27 cellular contexts compared by ENCODE assay signal in the genomic region with DNA sequence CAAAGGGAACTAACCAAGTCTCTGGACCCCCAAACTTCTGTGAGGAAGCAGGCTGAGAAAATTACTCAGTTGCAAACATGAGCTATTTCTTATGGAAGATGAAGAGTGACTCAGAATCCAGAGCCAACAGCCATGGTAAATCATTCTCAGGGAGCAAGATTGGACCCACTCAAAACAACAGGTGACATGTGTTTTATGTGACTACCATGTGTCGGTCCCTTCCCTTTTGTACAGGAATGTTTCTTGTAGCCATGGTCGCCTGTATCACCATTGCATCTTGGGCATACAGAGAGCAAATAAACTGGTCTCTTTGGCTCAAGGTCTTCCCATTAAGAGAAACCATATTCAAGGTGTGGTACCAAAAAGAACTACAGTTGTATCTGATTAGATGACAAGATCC.
"Had no signal": no experiment of that assay in that cellular context is flagged by ENCODE, and none has a peak within 500 bp of the region (broad histone marks: within the 10 kb centered on the region; RNA-seq: fewer than 3 reads in every experiment).

No MANE protein-coding gene starts in this region.

- ATAC-seq: effector memory CD8-positive, alpha-beta T cell; esophagus mucosa; gastrocnemius medialis; heart right ventricle; left cardiac atrium; left lung; left ventricle myocardium superior; mucosa of descending colon had no signal

- H3K9me3 ChIP-seq: colonic mucosa, esophagus squamous epithelium, gastrocnemius medialis, lower lobe of right lung, mucosa of descending colon had no signal

- H3K27ac ChIP-seq: colonic mucosa, epithelial cell of prostate, esophagus squamous epithelium, gastrocnemius medialis, heart right ventricle, left lung, lower lobe of right lung had no signal

- FAIRE-seq: endometrium, kidney had no signal

- H3K4me1 ChIP-seq: colonic mucosa, esophagus squamous epithelium, gastrocnemius medialis, left lung, lower lobe of right lung had no signal

- H3K4me3 ChIP-seq: colonic mucosa, esophagus squamous epithelium, gastrocnemius medialis, heart right ventricle, left lung, lower lobe of right lung, mucosa of descending colon had no signal

- DNase-seq: colonic mucosa; cortex of kidney; effector CD8-positive, alpha-beta T cell; effector memory CD8-positive, alpha-beta T cell; endodermal cell; erythroblast; esophagus squamous epithelium; foreskin fibroblast; foreskin melanocyte; gastrocnemius medialis; glutamatergic neuron; head of caudate nucleus; heart right ventricle; hippocampal formation; islet precursor cell; kidney; kidney glomerular epithelial cell; left cardiac atrium; left lung; left ventricle myocardium superior; lower lobe of right lung; mesenchymal stem cell; mucosa of descending colon; naive B cell had no signal

- H3K36me3 ChIP-seq: colonic mucosa, esophagus squamous epithelium, gastrocnemius medialis, heart right ventricle, left lung, lower lobe of right lung had no signal

- H3K27me3 ChIP-seq: colonic mucosa, esophagus squamous epithelium, gastrocnemius medialis, heart right ventricle, left lung had no signal
